In the genomic region with DNA sequence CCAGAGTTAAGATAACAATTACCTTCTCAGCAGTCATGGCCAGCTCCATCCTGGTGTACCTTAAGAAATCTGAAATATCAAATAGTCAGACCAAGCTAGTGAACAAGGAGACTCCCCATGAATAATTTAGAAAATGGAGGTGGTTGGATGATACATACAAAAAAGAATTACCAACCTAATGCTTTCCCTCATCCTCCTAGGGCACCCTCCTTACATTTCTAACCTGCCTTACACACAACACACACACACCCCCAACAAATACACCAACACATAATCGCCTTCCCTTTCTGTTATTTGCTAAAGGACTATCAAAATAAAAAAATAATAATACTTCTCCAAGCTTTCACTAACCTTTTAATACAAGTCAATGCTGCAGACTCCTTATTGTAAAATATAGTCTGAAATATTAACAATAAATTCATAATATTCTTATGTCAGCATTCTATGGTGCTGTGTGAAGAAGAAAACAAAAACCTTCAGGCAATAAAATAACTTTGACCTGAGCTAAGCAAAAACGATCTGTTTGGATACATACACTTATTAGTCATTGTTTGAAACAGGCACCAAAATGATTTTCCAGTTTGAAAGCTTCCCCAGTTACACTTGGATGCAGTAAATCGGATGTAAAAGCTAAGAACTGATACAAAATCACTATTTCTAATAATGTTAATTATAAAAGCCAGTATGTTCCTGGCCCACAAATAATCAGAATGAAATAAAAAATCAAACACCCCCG, we compare ENCODE assay signal across 15 cellular contexts. TPM values are rescaled to one million over a fixed set of nuclear protein-coding genes. Genes with fewer than 3 reads are reported as not detected.
DNase-seq lines count a peak whose midpoint lies in the region; TF ChIP-seq lines count a peak whose summit lies in the region.
"Had no signal": no experiment of that assay in that cellular context is flagged by ENCODE, and none has a peak within 500 bp of the region (broad histone marks: within the 10 kb centered on the region; RNA-seq: fewer than 3 reads in every experiment).

No MANE protein-coding gene starts in this region.

- no peaks in the 10 kb centered on the region for H3K9me3 Mint-ChIP-seq in activated naive CD4-positive, alpha-beta T cell treated with anti-CD3 and anti-CD28 coated beads, Interleukin-2, amount 10 ng/mL, durations not matched to agents 7 days and 5 days

- CTCF ChIA-PET in activated naive CD4-positive, alpha-beta T cell treated with anti-CD3 and anti-CD28 coated beads, Interleukin-2, amount 10 ng/mL, durations not matched to agents 7 days and 5 days (lab: Charles Lee) = no interaction called here

- H3K9me3 ChIP-seq in adipocyte (ENCODE audit: control insufficient read depth, low read length) (no peaks in the 10 kb centered on the region), suprapubic skin (no peaks in the 10 kb centered on the region)

- H3K4me3 ChIP-seq in HFF-Myc (replicated peaks; ENCODE audit: low read depth, low read length) = peak overlapping the region; percentile 94
- peak overlapping the region; percentile 98 for H3K4me3 ChIP-seq in adipocyte (ENCODE audit: low read length)
- peak overlapping the region; percentile 63 to 98 for H3K4me3 ChIP-seq in foreskin fibroblast (ENCODE audit: low read depth in 1 of 2, low read length in 2 of 2)
- H3K4me3 ChIP-seq in suprapubic skin = peak overlapping the region; percentile 74

- H3K4me1 ChIP-seq in adipocyte (ENCODE audit: control insufficient read depth, insufficient read depth, low read length) (peaks cover 27% of the 10 kb centered on the region), suprapubic skin (peaks cover 28% of the 10 kb centered on the region)

- WGBS in suprapubic skin = 23% methylated on average over 4 of the region's 4 CpGs

- H3K36me3 ChIP-seq in adipocyte (ENCODE audit: control insufficient read depth, insufficient read depth, low read length, severe bottlenecking) (no peaks in the 10 kb centered on the region), suprapubic skin (no peaks in the 10 kb centered on the region)

- H3K4me1 Mint-ChIP-seq in activated naive CD4-positive, alpha-beta T cell treated with anti-CD3 and anti-CD28 coated beads, Interleukin-2, amount 10 ng/mL, durations not matched to agents 7 days and 5 days = peaks cover 3% of the 10 kb centered on the region

- H3K27ac ChIP-seq in suprapubic skin = peak overlapping the region; percentile 57

- TF ChIP-seq EP300 in suprapubic skin (IDR thresholded peaks at IDR 0.05) = no peak

- no peak for TF ChIP-seq CTCF in HFF-Myc (IDR thresholded peaks at IDR 0.05; ENCODE audit: low read depth, low read length, missing control alignments)
- no peak for TF ChIP-seq CTCF in foreskin fibroblast (IDR thresholded peaks at IDR 0.05; ENCODE audit: low read depth, low read length)
- no peak for TF ChIP-seq CTCF in suprapubic skin (IDR thresholded peaks at IDR 0.05)

- DNase-seq in HFF-Myc (ENCODE audit: extremely low read depth, low read depth) (no peak), adipocyte (ENCODE audit: low read depth) (peak; percentile 51), foreskin fibroblast (peak in 1 of 2 donors; percentile 51), suprapubic skin (ENCODE audit: low spot score in 2 of 2) (no peak), HK-2 (ENCODE audit: unreplicated experiment) (no peak)
- no peak for DNase-seq in activated CD8-positive, alpha-beta memory T cell treated with anti-CD3 and anti-CD28 coated beads, Interleukin-2, amount 50 U/mL, for 4 hours
- no peak for DNase-seq in activated naive CD4-positive, alpha-beta T cell treated with anti-CD3 and anti-CD28 coated beads, Interleukin-2, amount 10 ng/mL, durations not matched to agents 7 days and 5 days
- DNase-seq: activated naive CD4-positive, alpha-beta T cell treated with anti-CD3 and anti-CD28 coated beads for 36 hours; Karpas-422; kidney; NCI-H1930; NCI-H774; SHP77 had no signal

- no peak for TF ChIP-seq POLR2A in suprapubic skin (IDR thresholded peaks at IDR 0.05)

- no peaks in the 10 kb centered on the region for H3K36me3 Mint-ChIP-seq in activated naive CD4-positive, alpha-beta T cell treated with anti-CD3 and anti-CD28 coated beads, Interleukin-2, amount 10 ng/mL, durations not matched to agents 7 days and 5 days

- no peak overlapping the region for H3K4me3 Mint-ChIP-seq in activated naive CD4-positive, alpha-beta T cell treated with anti-CD3 and anti-CD28 coated beads, Interleukin-2, amount 10 ng/mL, durations not matched to agents 7 days and 5 days
- H3K4me3 Mint-ChIP-seq: activated naive CD4-positive, alpha-beta T cell treated with anti-CD3 and anti-CD28 coated beads for 36 hours had no signal

- H3K9ac ChIP-seq in adipocyte (ENCODE audit: low read length) = peak overlapping the region; percentile 98

- peaks cover 85% of the 10 kb centered on the region for H3K27me3 Mint-ChIP-seq in activated naive CD4-positive, alpha-beta T cell treated with anti-CD3 and anti-CD28 coated beads, Interleukin-2, amount 10 ng/mL, durations not matched to agents 7 days and 5 days

- no peak overlapping the region for H3K27ac Mint-ChIP-seq in activated naive CD4-positive, alpha-beta T cell treated with anti-CD3 and anti-CD28 coated beads, Interleukin-2, amount 10 ng/mL, durations not matched to agents 7 days and 5 days
- H3K27ac Mint-ChIP-seq: activated naive CD4-positive, alpha-beta T cell treated with anti-CD3 and anti-CD28 coated beads for 36 hours had no signal

- H3K27me3 ChIP-seq in adipocyte (replicated peaks; ENCODE audit: control insufficient read depth, insufficient read depth, low read length) (no peaks in the 10 kb centered on the region), suprapubic skin (peaks cover 89% of the 10 kb centered on the region)

RNA-seq across cellular contexts. Expression of gene TWIST1, which starts 3.4 kb away (rescaled TPM):
- total RNA-seq in suprapubic skin = 10 to 100 TPM in 3 of 4 donors, 1 to 10 TPM in 1; 4.0 to 12.7 (median 10.5) TPM
- total RNA-seq: activated naive CD4-positive, alpha-beta T cell treated with anti-CD3 and anti-CD28 coated beads for 36 hours had no signal

RNA-seq across cellular contexts. Expression of gene FERD3L, which starts 31.2 kb away (rescaled TPM):
- total RNA-seq in suprapubic skin = not detected
- total RNA-seq: activated naive CD4-positive, alpha-beta T cell treated with anti-CD3 and anti-CD28 coated beads for 36 hours; frontal cortex; kidney; skeletal muscle tissue had no signal
